ENCODE assay signal across 8 cellular contexts in the genomic region with DNA sequence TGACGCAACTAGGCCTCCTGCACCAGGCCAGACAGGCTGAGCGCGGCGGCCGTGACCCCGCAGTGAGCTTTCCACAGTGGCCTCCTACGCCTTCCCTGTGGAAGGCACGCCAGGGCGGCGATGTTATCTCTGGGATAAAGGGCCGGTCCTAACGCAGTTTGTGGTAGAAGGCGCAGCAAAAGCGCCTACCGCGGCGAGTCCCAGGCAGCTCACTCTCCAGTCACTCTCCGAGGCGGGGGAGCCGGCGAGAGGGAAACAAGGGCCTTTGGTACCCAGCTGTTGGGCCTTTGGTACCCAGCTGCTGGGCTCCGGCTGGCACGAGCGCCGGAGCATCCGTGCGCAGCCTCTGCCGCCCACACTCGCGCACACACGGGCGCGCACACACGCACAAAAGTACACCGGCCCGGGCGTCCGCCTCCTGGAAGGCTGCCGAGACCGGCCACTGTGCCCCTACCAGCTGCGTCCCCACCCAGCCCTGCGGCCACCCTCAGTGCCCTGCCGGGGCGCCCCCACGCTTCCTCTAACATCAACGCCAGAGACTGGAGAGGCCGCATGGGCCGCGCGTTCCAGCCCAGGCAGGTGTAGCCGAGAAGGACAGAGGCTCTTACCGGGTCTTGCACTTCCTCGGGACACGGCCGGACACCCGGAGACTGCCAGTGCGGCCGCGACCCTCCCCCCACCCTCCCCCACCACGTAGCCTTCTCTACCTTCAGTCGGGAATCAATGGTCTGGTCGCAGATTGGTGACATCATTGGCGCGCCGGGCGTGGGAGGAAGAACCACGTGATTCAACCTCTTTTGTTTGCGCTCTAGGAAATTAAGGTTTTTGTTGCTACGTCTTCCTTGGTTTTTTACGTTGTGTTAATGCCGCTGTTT. TPM values are rescaled to one million over a fixed set of nuclear protein-coding genes. Genes with fewer than 3 reads are reported as not detected.
DNase-seq lines count a peak whose midpoint lies in the region; ATAC-seq and TF ChIP-seq lines count a peak whose summit lies in the region.

No MANE protein-coding gene starts in this region.

- peak; percentile 93 for TF ChIP-seq POLR2A in IMR-90 (IDR thresholded peaks at IDR 0.05; ENCODE audit: low read depth, low read length)

- in situ Hi-C loops in IMR-90 (cut with MboI; ENCODE audit: low sequenced_read_pairs) = no loop called here

- H2BK20ac ChIP-seq in IMR-90 (ENCODE audit: low read depth, low read length) = peak overlapping the region; percentile 86

- H3K36me3 ChIP-seq in BJ (ENCODE audit: control insufficient read depth, insufficient read depth, low read length) (no peaks in the 10 kb centered on the region), IMR-90 (ENCODE audit: control insufficient read depth, insufficient read depth, low read length) (no peaks in the 10 kb centered on the region), OCI-LY7 (ENCODE audit: insufficient read depth, low read length) (peaks cover 22% of the 10 kb centered on the region)

- WGBS in IMR-90 (ENCODE audit: extremely low coverage in 2 of 2, insufficient read length in 1 of 2), 2 experiments = 0% methylated on average over 34 of the region's 71 CpGs; no CpG with 5 or more reads in 1 of the 2 experiments

- H3K9ac ChIP-seq in IMR-90 (ENCODE audit: low read depth, low read length) = peak overlapping the region; percentile 79

- H2AFZ ChIP-seq in IMR-90 (replicated peaks; ENCODE audit: low read length, poor library complexity) (peak overlapping the region; percentile 99), OCI-LY7 (ENCODE audit: low read length) (peak overlapping the region; percentile 97)

- peak overlapping the region; percentile 97 for H2BK5ac ChIP-seq in IMR-90 (ENCODE audit: low read depth, low read length, poor library complexity, severe bottlenecking)

- CTCF ChIA-PET in BJ (lab: Yijun Ruan, JAX) (interaction anchor here (1.4 to 3.0 kb wide), 2 partner anchors 67 to 251 kb away, joined by 3 to 10 read pairs; no protein-coding TSS in a partner anchor), IMR-90 (lab: Yijun Ruan, JAX) (interaction anchor here (0.8 kb wide), 1 partner anchor 68 kb away, joined by 3 read pairs; no protein-coding TSS in a partner anchor), OCI-LY7 (lab: Charles Lee; ENCODE audit: unreplicated experiment) (no interaction called here)

- peak overlapping the region; percentile 94 for H2BK120ac ChIP-seq in IMR-90 (ENCODE audit: low read depth, low read length)

- TF ChIP-seq CTCF in BJ (IDR thresholded peaks at IDR 0.05; ENCODE audit: insufficient read depth, low read depth, low read length) (no peak), IMR-90 (conservative IDR thresholded peaks at IDR 0.05; ENCODE audit: low read depth, low read length) (no peak), OCI-LY7 (conservative IDR thresholded peaks at IDR 0.05; ENCODE audit: low read length) (peak; percentile 37; the same call in 1 of the 2 replicates), epithelial cell of esophagus (IDR thresholded peaks at IDR 0.05; ENCODE audit: insufficient read depth, low read depth, low read length, missing control alignments) (no peak)

- ATAC-seq in GM19397 (IDR thresholded peaks at IDR 0.05; ENCODE audit: unreplicated experiment) (peak; percentile 61), IMR-90 (ENCODE audit: low read depth) (peak; percentile 58)

- H3K14ac ChIP-seq in IMR-90 (replicated peaks; ENCODE audit: low read depth, low read length) = peak overlapping the region; percentile 99

- peaks cover 49% of the 10 kb centered on the region for H3K79me2 ChIP-seq in OCI-LY7 (ENCODE audit: insufficient read depth, low read depth, low read length)

- H3K4ac ChIP-seq in IMR-90 (ENCODE audit: low read depth, low read length) = peak overlapping the region; percentile 99

- no TSS peak for BruUV-seq in IMR-90 (replicated peaks; lab: Mats Ljungman, UMichigan)
- BruUV-seq in OCI-LY7 (replicated peaks; lab: Mats Ljungman, UMichigan) = no TSS peak

- H4K91ac ChIP-seq in IMR-90 (ENCODE audit: insufficient read depth, low read depth, low read length) = peak overlapping the region; percentile 100

- TF ChIP-seq RAD21 in IMR-90 (IDR thresholded peaks at IDR 0.05; ENCODE audit: low read length) = 0 out of 2 replicates have a peak, but pooled peaks have one; percentile 1

- dilution Hi-C loops in IMR-90 (cut with HindIII; ENCODE audit: low sequenced_read_pairs, unreplicated experiment) = no loop called here

- H3K4me2 ChIP-seq in IMR-90 (ENCODE audit: low read depth, low read length) = peak overlapping the region; percentile 96
- H3K4me2 ChIP-seq in OCI-LY7 (ENCODE audit: low read length) = peak overlapping the region; percentile 80

- H3K9me2 ChIP-seq in OCI-LY7 (ENCODE audit: insufficient read depth, low read length) = no peaks in the 10 kb centered on the region

- H4K5ac ChIP-seq in IMR-90 (ENCODE audit: low read depth, low read length) = peak overlapping the region; percentile 97

- peak overlapping the region; percentile 70 for H3K18ac ChIP-seq in IMR-90 (ENCODE audit: low read depth, low read length)

- peaks cover 14 to 43% of the 10 kb centered on the region in 2 experiments; a peak in 3 of 4 replicates for H3K79me1 ChIP-seq in IMR-90 (ENCODE audit: low read depth in 1 of 2, low read length in 2 of 2)

- DNase-seq in BJ (ENCODE audit: low read depth) (no peak), IMR-90 (peak; percentile 88), OCI-LY7 (ENCODE audit: low spot score) (peak; percentile 89), activated T-cell treated with anti-CD3 and anti-CD28 coated beads for 24 hours (ENCODE audit: low read depth) (peak; percentile 86), epithelial cell of esophagus (ENCODE audit: low read depth) (peak; percentile 91), middle frontal gyrus (ENCODE audit: extremely low spot score, low spot score) (peak; percentile 68)
- DNase-seq in stimulated activated CD8-positive, alpha-beta memory T cell treated with anti-CD3 and anti-CD28 coated beads, Interleukin-15, amount 100 ng/mL, for 4 hours (ENCODE audit: low read depth in 2 of 2) = peak; percentile 77 to 88

- H4K20me1 ChIP-seq in IMR-90 (ENCODE audit: insufficient read depth, low read length) (peaks cover 39% of the 10 kb centered on the region), OCI-LY7 (ENCODE audit: insufficient read depth, low read length) (peaks cover 16% of the 10 kb centered on the region)

- H3K4me3 ChIP-seq in BJ (ENCODE audit: low read depth, low read length) (peak overlapping the region; percentile 96), IMR-90 (ENCODE audit: insufficient read depth, low read depth, low read length) (peak overlapping the region; percentile 83), OCI-LY7 (ENCODE audit: low read depth, low read length, poor library complexity, severe bottlenecking) (peak overlapping the region; percentile 92), epithelial cell of esophagus (ENCODE audit: low read length) (peak overlapping the region; percentile 90)

- H3K27ac ChIP-seq in IMR-90 (ENCODE audit: insufficient read depth, low read length) = peak overlapping the region; percentile 82
- peak overlapping the region; percentile 48 for H3K27ac ChIP-seq in OCI-LY7 (ENCODE audit: low read depth, low read length, poor library complexity, severe bottlenecking)

- intact Hi-C loops in IMR-90 (cut with micrococcal nuclease) = no loop called here
- intact Hi-C loops in OCI-LY7 (cut with micrococcal nuclease; ENCODE audit: unreplicated experiment) = loop anchor here (1.0 kb wide), 2 partner anchors 18 to 68 kb away; no protein-coding TSS in a partner anchor

- H2AK5ac ChIP-seq in IMR-90 (ENCODE audit: low read depth, low read length) = peak overlapping the region; percentile 57

- H3K4me1 ChIP-seq in IMR-90 (ENCODE audit: control insufficient read depth, insufficient read depth, low read length) = peaks cover 9% of the 10 kb centered on the region
- peaks cover 14% of the 10 kb centered on the region for H3K4me1 ChIP-seq in OCI-LY7 (ENCODE audit: insufficient read depth, low read length, poor library complexity, severe bottlenecking)

- H4K8ac ChIP-seq in IMR-90 (ENCODE audit: low read depth in 2 of 2, low read length in 2 of 2) = peak overlapping the region; percentile 92 to 100

- H3K23ac ChIP-seq in IMR-90 (ENCODE audit: low read depth, low read length) = peak overlapping the region; percentile 98

- peak overlapping the region; percentile 96 for H2BK15ac ChIP-seq in IMR-90 (ENCODE audit: low read depth, low read length)

- H3K56ac ChIP-seq in IMR-90 (ENCODE audit: extremely low read depth, insufficient read depth, low read length) = peak overlapping the region; percentile 88

- H2AK9ac ChIP-seq in IMR-90 (replicated peaks; ENCODE audit: low read depth, low read length, poor library complexity) = peak overlapping the region; percentile 90

- H3K27me3 ChIP-seq in BJ (ENCODE audit: control insufficient read depth, insufficient read depth, low read length) = peaks cover 2% of the 10 kb centered on the region; the same call in 1 of the 2 replicates
- H3K27me3 ChIP-seq in IMR-90 (ENCODE audit: control insufficient read depth, insufficient read depth, low read length) = peaks cover 5% of the 10 kb centered on the region; the same call in 1 of the 2 replicates

- H3K9me3 ChIP-seq in IMR-90 (ENCODE audit: control insufficient read depth, insufficient read depth, low read length) (no peaks in the 10 kb centered on the region), OCI-LY7 (ENCODE audit: low read length) (peaks cover 13% of the 10 kb centered on the region)

- H3K9me1 ChIP-seq in IMR-90 (ENCODE audit: insufficient read depth, low read length) = peaks cover 10% of the 10 kb centered on the region

- POLR2A ChIA-PET in BJ (lab: Charles Lee) = interaction anchor here (0.6 to 0.7 kb wide), 2 partner anchors 68 to 368 kb away, joined by 3 to 14 read pairs; no protein-coding TSS in a partner anchor
- POLR2A ChIA-PET in IMR-90 (lab: Charles Lee; ENCODE audit: unreplicated experiment) = no interaction called here
- POLR2A ChIA-PET in OCI-LY7 (lab: Charles Lee) = interaction anchor here (1.1 to 1.4 kb wide), 2 partner anchors 21 to 22 kb away, joined by 4 read pairs; no protein-coding TSS in a partner anchor

RNA-seq across cellular contexts. Expression of gene ADAR, which starts 19.5 kb away (rescaled TPM):
- polyA plus RNA-seq in BJ (2011; rRNA removed) (143 and 144 TPM in 2 replicates), IMR-90 (2012; rRNA removed) (70.9 and 72.2 TPM in 2 replicates)
- polyA minus RNA-seq in BJ (2011; rRNA and poly(A)+ RNA removed) = 175 and 224 TPM in 2 replicates
- total RNA-seq in IMR-90 (2012; rRNA removed) (101 and 131 TPM in 2 replicates), OCI-LY7 (2022) (136 and 139 TPM in 2 replicates)
- 28.3 and 36.9 TPM in 2 replicates for polyA plus RNA-seq in IMR-90 (2012; cell fraction: cytosol; rRNA removed)
- 83.2 and 150 TPM in 2 replicates for polyA plus RNA-seq in IMR-90 (2012; cell fraction: nucleus; rRNA removed; ENCODE audit: low replicate concordance)
- total RNA-seq in OCI-LY7 (2014; rRNA removed; shearing (Covaris generic)) = 87.8 and 90.2 TPM in 2 replicates

RNA-seq across cellular contexts. Expression of gene CHRNB2, which starts 59.9 kb away (rescaled TPM):
- polyA plus RNA-seq in BJ (2011; rRNA removed) (0.06 TPM in 2 replicates), IMR-90 (2012; rRNA removed) (0.03 and 0.09 TPM in 2 replicates)
- polyA minus RNA-seq in BJ (2011; rRNA and poly(A)+ RNA removed) = 0.05 TPM in 1 of 2 replicates, not detected in the other
- total RNA-seq in IMR-90 (2012; rRNA removed) (under 0.01 TPM in 1 of 2 replicates, not detected in the other), OCI-LY7 (2022) (0.42 and 0.55 TPM in 2 replicates)
- polyA plus RNA-seq in IMR-90 (2012; cell fraction: cytosol; rRNA removed) = 0.05 TPM in 1 of 2 replicates, not detected in the other
- 0.03 and 0.11 TPM in 2 replicates for polyA plus RNA-seq in IMR-90 (2012; cell fraction: nucleus; rRNA removed; ENCODE audit: low replicate concordance)
- 0.13 and 0.33 TPM in 2 replicates for total RNA-seq in OCI-LY7 (2014; rRNA removed; shearing (Covaris generic))
